13 cellular contexts compared by ENCODE assay signal in genomic region chr15:68484696-68485400, GRCh38. TPM values are rescaled to one million over a fixed set of nuclear protein-coding genes. Genes with fewer than 3 reads are reported as not detected.
DNase-seq lines count a peak whose midpoint lies in the region; ATAC-seq and TF ChIP-seq lines count a peak whose summit lies in the region.
"Had no signal": no experiment of that assay in that cellular context is flagged by ENCODE, and none has a peak within 500 bp of the region (broad histone marks: within the 10 kb centered on the region; RNA-seq: fewer than 3 reads in every experiment).

No MANE protein-coding gene starts in this region.

- H3F3A ChIP-seq in neural progenitor cell (ENCODE audit: low read depth): no peaks in the 10 kb centered on the region

- POLR2A ChIA-PET in AG04449 (lab: Yijun Ruan, JAX): interaction anchor here (0.9 to 2.0 kb wide), 4 partner anchors 27 to 54 kb away, joined by 3 to 15 read pairs (median 4); partner anchors contain the start of gene ITGA11

- H3K9me3 Mint-ChIP-seq in neural progenitor cell: no peaks in the 10 kb centered on the region
- H3K9me3 Mint-ChIP-seq: T-helper 2 cell treated with Interferon-gamma antibody and Interleukin-4, amounts not matched to agents 5 μg/mL and 100 μg/mL, for 36 hours had no signal

- H3K9me3 ChIP-seq in neural progenitor cell (ENCODE audit: low read depth): no peaks in the 10 kb centered on the region

- no peak overlapping the region for H3K27ac Mint-ChIP-seq in neural progenitor cell
- H3K27ac Mint-ChIP-seq: B cell; T-helper 2 cell treated with Interferon-gamma antibody and Interleukin-4, amounts not matched to agents 5 μg/mL and 100 μg/mL, for 36 hours had no signal

- H4K20me1 ChIP-seq in neural progenitor cell (ENCODE audit: low read depth): no peaks in the 10 kb centered on the region

- no peaks in the 10 kb centered on the region for H3K4me1 ChIP-seq in neural progenitor cell

- peak overlapping the region; percentile 18; the same call in 1 of the 2 replicates for H3K4me3 ChIP-seq in AG04449 (ENCODE audit: low read depth, low read length)
- peak overlapping the region; percentile 58 for H3K4me3 ChIP-seq in coronary artery
- no peak overlapping the region for H3K4me3 ChIP-seq in neural progenitor cell
- H3K4me3 ChIP-seq: K562 had no signal

- H3K4me2 ChIP-seq in neural progenitor cell: no peak overlapping the region

- H3K9ac ChIP-seq in neural progenitor cell: no peak overlapping the region

- no peaks in the 10 kb centered on the region for H3K36me3 ChIP-seq in neural progenitor cell

- H3K4me3 Mint-ChIP-seq in neural progenitor cell: no peak overlapping the region
- H3K4me3 Mint-ChIP-seq: B cell; T-helper 2 cell treated with Interferon-gamma antibody and Interleukin-4, amounts not matched to agents 5 μg/mL and 100 μg/mL, for 36 hours had no signal

- no peaks in the 10 kb centered on the region for H3K27me3 ChIP-seq in neural progenitor cell

- H3K4me1 Mint-ChIP-seq in neural progenitor cell: peaks cover 4% of the 10 kb centered on the region
- H3K4me1 Mint-ChIP-seq: B cell had no signal

- H3K27ac ChIP-seq in coronary artery (peak overlapping the region; percentile 62 to 94), neural progenitor cell (no peak overlapping the region)

- ATAC-seq in GM19452 (IDR thresholded peaks at IDR 0.05; ENCODE audit: unreplicated experiment) (no peak), HG03439 (IDR thresholded peaks at IDR 0.05; ENCODE audit: unreplicated experiment) (no peak)
- ATAC-seq: K562 had no signal

- peak overlapping the region; percentile 22 for H2AFZ ChIP-seq in neural progenitor cell (replicated peaks)

- H3K36me3 Mint-ChIP-seq in neural progenitor cell: no peaks in the 10 kb centered on the region

- H3K79me2 ChIP-seq in neural progenitor cell (ENCODE audit: low read depth): no peaks in the 10 kb centered on the region

- H3K27me3 Mint-ChIP-seq in neural progenitor cell (ENCODE audit: insufficient read depth, low read depth): no peaks in the 10 kb centered on the region

- no peak for TF ChIP-seq CTCF in AG04449 (IDR thresholded peaks at IDR 0.05; ENCODE audit: insufficient read depth, low read length, missing control alignments)
- TF ChIP-seq CTCF in coronary artery (IDR thresholded peaks at IDR 0.05): no peak
- no peak for TF ChIP-seq CTCF in neural progenitor cell (IDR thresholded peaks at IDR 0.05)

- CTCF ChIA-PET in AG04449 (lab: Yijun Ruan, JAX): interaction anchor here (1.1 to 1.7 kb wide), 2 partner anchors 64 to 65 kb away, joined by 4 to 5 read pairs; no protein-coding TSS in a partner anchor

- DNase-seq in AG04449 (ENCODE audit: low read depth, low spot score) (peak; percentile 71), HS-27A (ENCODE audit: low read depth) (peak; percentile 83), coronary artery (ENCODE audit: low spot score) (no peak), neural progenitor cell (ENCODE audit: low spot score) (no peak), NCI-H1436 treated with DMSO at 0.1 percent for 48 hours (lab: John Stamatoyannopoulos, UW) (no peak), activated T-cell treated with anti-CD3 and anti-CD28 coated beads for 4 hours (no peak)
- DNase-seq: erythroblast; stimulated activated CD4-positive, alpha-beta T cell treated with anti-CD3 and anti-CD28 coated beads, Interleukin-4, amount 100 ng/mL, for 1 hour had no signal

RNA-seq across cellular contexts. Expression of gene ITGA11, which starts 52.9 kb away (rescaled TPM):
- total RNA-seq in neural progenitor cell (ENCODE audit: low replicate concordance): not detected in 2 replicates
- total RNA-seq: B cell, K562 had no signal

Comparison
In these comparisons a context has a peak if more than half of its experiments do, and no peak if none do; other contexts are left out.
1. DNase-seq: peak in AG04449 (single experiment) and HS-27A (single experiment); none in coronary artery (single experiment), neural progenitor cell (single experiment), NCI-H1436 treated with DMSO at 0.1 percent for 48 hours (single experiment) and activated T-cell treated with anti-CD3 and anti-CD28 coated beads for 4 hours (single experiment).